In the genomic region with DNA sequence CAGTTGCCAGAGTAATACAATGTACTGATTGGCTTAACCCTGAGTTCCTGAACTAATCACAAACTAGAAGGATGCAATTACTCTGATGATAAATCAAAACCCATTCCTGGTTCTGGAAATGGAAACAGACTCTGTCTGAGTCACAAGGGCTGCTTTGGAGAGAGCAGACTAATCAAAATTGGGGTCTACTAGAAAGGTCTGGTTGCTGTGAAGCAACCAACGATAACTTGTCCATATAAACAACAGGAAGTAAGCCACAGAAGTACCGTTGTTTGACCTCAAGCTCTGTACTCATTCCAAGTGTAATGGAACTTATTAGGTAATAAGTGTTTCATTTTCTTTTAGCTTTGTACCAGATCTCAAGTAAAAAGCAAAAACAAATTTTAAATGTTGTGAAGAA, we compare ENCODE assay signal across 14 cellular contexts. TPM values are rescaled to one million over a fixed set of nuclear protein-coding genes. Genes with fewer than 3 reads are reported as not detected.
DNase-seq lines count a peak whose midpoint lies in the region; ATAC-seq and TF ChIP-seq lines count a peak whose summit lies in the region.
"Had no signal": no experiment of that assay in that cellular context is flagged by ENCODE, and none has a peak within 500 bp of the region (broad histone marks: within the 10 kb centered on the region; RNA-seq: fewer than 3 reads in every experiment).

No MANE protein-coding gene starts in this region.

- intact Hi-C loops in left ventricle myocardium inferior (cut with micrococcal nuclease) (no loop called here), cardiac septum (cut with DNase I) (no loop called here)

- H3K9me3 ChIP-seq in left ventricle myocardium inferior (replicated peaks) = no peaks in the 10 kb centered on the region
- no peaks in the 10 kb centered on the region for H3K9me3 ChIP-seq in Peyer's patch
- H3K9me3 ChIP-seq: BLaER1, thyroid gland had no signal

- TF ChIP-seq POLR2A in Peyer's patch (IDR thresholded peaks at IDR 0.05) = no peak

- H3K4me3 Mint-ChIP-seq in stimulated activated naive CD8-positive, alpha-beta T cell treated with anti-CD3 and anti-CD28 coated beads, Interleukin-15, amount 100 ng/mL, for 72 hours = peak overlapping the region in 1 of 2 donors; percentile 33
- H3K4me3 Mint-ChIP-seq: effector memory CD8-positive, alpha-beta T cell had no signal

- H3K36me3 ChIP-seq in left ventricle myocardium inferior = peaks cover 50% of the 10 kb centered on the region
- H3K36me3 ChIP-seq in H7 (replicated peaks; ENCODE audit: control insufficient read depth, insufficient read depth, low read length) = no peaks in the 10 kb centered on the region
- no peaks in the 10 kb centered on the region for H3K36me3 ChIP-seq in Peyer's patch
- H3K36me3 ChIP-seq: BLaER1, thyroid gland had no signal

- no peaks in the 10 kb centered on the region for H3K27me3 Mint-ChIP-seq in stimulated activated naive CD8-positive, alpha-beta T cell treated with anti-CD3 and anti-CD28 coated beads, Interleukin-15, amount 100 ng/mL, for 72 hours
- H3K27me3 Mint-ChIP-seq: effector memory CD8-positive, alpha-beta T cell had no signal

- peaks cover 33% of the 10 kb centered on the region for H3K4me1 Mint-ChIP-seq in stimulated activated naive CD8-positive, alpha-beta T cell treated with anti-CD3 and anti-CD28 coated beads, Interleukin-15, amount 100 ng/mL, for 72 hours

- no peak for DNase-seq in left ventricle myocardium inferior
- DNase-seq in cardiac septum (ENCODE audit: low spot score) = no peak
- peak; percentile 9 for DNase-seq in NOMO-1 treated with dmso at 0.1 percent for 144 hours (lab: John Stamatoyannopoulos, UW; ENCODE audit: unreplicated experiment)
- DNase-seq in choroid plexus epithelial cell (ENCODE audit: low read depth) = peak; percentile 74
- DNase-seq in stimulated activated naive CD8-positive, alpha-beta T cell treated with anti-CD3 and anti-CD28 coated beads, Interleukin-15, amount 100 ng/mL, for 72 hours = no peak
- DNase-seq in NCI-H345 treated with DMSO at 0.1 percent for 48 hours (lab: John Stamatoyannopoulos, UW; ENCODE audit: unreplicated experiment) = no peak
- no peak for DNase-seq in H7
- no peak for DNase-seq in Peyer's patch
- DNase-seq: amygdala; effector memory CD8-positive, alpha-beta T cell; GF-D8; NCI-H526 treated with DMSO at 0.1 percent for 48 hours; thyroid gland had no signal

- peak; percentile 93 for ATAC-seq in stimulated activated naive CD8-positive, alpha-beta T cell treated with anti-CD3 and anti-CD28 coated beads, Interleukin-15, amount 100 ng/mL, for 72 hours
- ATAC-seq: effector memory CD8-positive, alpha-beta T cell had no signal

- TF ChIP-seq CTCF in left ventricle myocardium inferior (IDR thresholded peaks at IDR 0.05; ENCODE audit: borderline replicate concordance) (no peak), choroid plexus epithelial cell (conservative IDR thresholded peaks at IDR 0.05; ENCODE audit: low read depth, low read length) (no peak), Peyer's patch (IDR thresholded peaks at IDR 0.05) (no peak)

- peak overlapping the region; percentile 3 for H3K27ac ChIP-seq in left ventricle myocardium inferior (replicated peaks)
- H3K27ac ChIP-seq in Peyer's patch = no peak overlapping the region
- H3K27ac ChIP-seq: BLaER1, thyroid gland had no signal

- H3K4me3 ChIP-seq in left ventricle myocardium inferior = no peak overlapping the region
- no peak overlapping the region for H3K4me3 ChIP-seq in choroid plexus epithelial cell (ENCODE audit: low read depth, low read length)
- H3K4me3 ChIP-seq in H7 (ENCODE audit: insufficient read depth, low read depth, low read length) = no peak overlapping the region
- H3K4me3 ChIP-seq in Peyer's patch = no peak overlapping the region
- H3K4me3 ChIP-seq: BLaER1, thyroid gland had no signal

- no peaks in the 10 kb centered on the region for H3K27me3 ChIP-seq in left ventricle myocardium inferior (ENCODE audit: low read depth)
- H3K27me3 ChIP-seq in H7 (ENCODE audit: control insufficient read depth, insufficient read depth, low read length) = no peaks in the 10 kb centered on the region
- no peaks in the 10 kb centered on the region for H3K27me3 ChIP-seq in Peyer's patch
- H3K27me3 ChIP-seq: BLaER1, thyroid gland had no signal

- no peaks in the 10 kb centered on the region for H3K9me3 Mint-ChIP-seq in stimulated activated naive CD8-positive, alpha-beta T cell treated with anti-CD3 and anti-CD28 coated beads, Interleukin-15, amount 100 ng/mL, for 72 hours
- H3K9me3 Mint-ChIP-seq: effector memory CD8-positive, alpha-beta T cell had no signal

- H3K4me1 ChIP-seq in left ventricle myocardium inferior (peaks cover 28% of the 10 kb centered on the region), Peyer's patch (peaks cover 0 to 3% (median 0%) of the 10 kb centered on the region in 4 donors)
- H3K4me1 ChIP-seq: BLaER1 had no signal

- peak overlapping the region; percentile 85 to 88 for H3K27ac Mint-ChIP-seq in stimulated activated naive CD8-positive, alpha-beta T cell treated with anti-CD3 and anti-CD28 coated beads, Interleukin-15, amount 100 ng/mL, for 72 hours
- H3K27ac Mint-ChIP-seq: effector memory CD8-positive, alpha-beta T cell had no signal

RNA-seq across cellular contexts. Expression of a gene that starts 49.7 kb away (rescaled TPM):
- total RNA-seq in left ventricle myocardium inferior (69.2 TPM), cardiac septum (49.4 TPM), Peyer's patch (10 to 100 TPM in 3 of 4 donors, 1 to 10 TPM in 1; 1.9 to 66.8 (median 12.3) TPM)
- 0.03 TPM in 1 of 2 replicates, not detected in the other for total RNA-seq in H7 (2014; rRNA removed; shearing (Covaris generic))

Comparison
In these comparisons a context has a peak if more than half of its experiments do, and no peak if none do; other contexts are left out.
1. DNase-seq: peak in NOMO-1 treated with dmso at 0.1 percent for 144 hours (single experiment) and choroid plexus epithelial cell (single experiment); none in left ventricle myocardium inferior (single experiment), cardiac septum (single experiment), stimulated activated naive CD8-positive, alpha-beta T cell treated with anti-CD3 and anti-CD28 coated beads, Interleukin-15, amount 100 ng/mL, for 72 hours (0 of 2), NCI-H345 treated with DMSO at 0.1 percent for 48 hours (single experiment), H7 (single experiment) and Peyer's patch (0 of 3).